Comparison of ENCODE assay signal across 15 cellular contexts in genomic region chr22:18154821-18155390, GRCh38.
"Had no signal": no experiment of that assay in that cellular context is flagged by ENCODE, and none has a peak within 500 bp of the region (broad histone marks: within the 10 kb centered on the region; RNA-seq: fewer than 3 reads in every experiment).

No MANE protein-coding gene starts in this region.

- H3K27ac ChIP-seq: cardiac muscle cell, gastroesophageal sphincter, SK-N-MC had no signal

- H3K36me3 ChIP-seq: cardiac muscle cell had no signal

- H3K27me3 ChIP-seq: gastroesophageal sphincter, tibial nerve had no signal

- ATAC-seq: gastroesophageal sphincter, left lobe of liver had no signal

- H3K4me3 ChIP-seq: cardiac muscle cell, gastroesophageal sphincter, SK-N-MC, tibial nerve had no signal

- H3K9me3 ChIP-seq: gastroesophageal sphincter, tibial nerve had no signal

- FAIRE-seq: astrocyte, small intestine had no signal

- DNase-seq: activated CD4-positive, CD25-positive, alpha-beta regulatory T cell treated with anti-CD3 and anti-CD28 coated beads, Interleukin-2, amount 50 U/mL, for 72 hours; activated effector memory CD4-positive, alpha-beta T cell treated with anti-CD3 and anti-CD28 coated beads, Interleukin-2, amount 50 U/mL, for 16 hours; activated T-cell treated with anti-CD3 and anti-CD28 coated beads for 4 hours; cortex of kidney; effector memory CD4-positive, alpha-beta T cell; islet precursor cell; mesendoderm; retina; small intestine had no signal
